In genomic region chr18:12307251-12307736, GRCh38 we compare ENCODE assay signal across 8 cellular contexts. TPM values are rescaled to one million over a fixed set of nuclear protein-coding genes. Genes with fewer than 3 reads are reported as not detected.
DNase-seq lines count a peak whose midpoint lies in the region; FAIRE-seq and TF ChIP-seq lines count a peak whose summit lies in the region.

No MANE protein-coding gene starts in this region.

- intact Hi-C loops in uterus (cut with DNase I; ENCODE audit: low total_unique reads): loop anchor here (5.0 kb wide), 1 partner anchor 35 kb away; no protein-coding TSS in a partner anchor

- no peaks in the 10 kb centered on the region for H3K36me3 ChIP-seq in uterus

- H3K4me3 ChIP-seq in epithelial cell of esophagus (ENCODE audit: low read length) (peak overlapping the region; percentile 45), uterus (peak overlapping the region; percentile 52 to 73)

- no peak for TF ChIP-seq POLR2A in uterus (IDR thresholded peaks at IDR 0.05)
- no peak for TF ChIP-seq POLR2A in GM12892 (IDR thresholded peaks at IDR 0.05; ENCODE audit: low read depth, low read length)

- no peaks in the 10 kb centered on the region for H3K27me3 ChIP-seq in uterus

- peak; percentile 15 for DNase-seq in stimulated activated CD4-positive, alpha-beta T cell treated with anti-CD3 and anti-CD28 coated beads, Interleukin-15, amount 100 ng/mL, for 24 hours
- no peak for DNase-seq in stimulated activated CD4-positive, alpha-beta T cell treated with anti-CD3 and anti-CD28 coated beads, Interleukin-4, amount 100 ng/mL, for 1 hour
- peak; percentile 66 for DNase-seq in RPMI7951 (ENCODE audit: low read depth)
- DNase-seq in epithelial cell of esophagus (ENCODE audit: low read depth): peak; percentile 59
- peak; percentile 61 for DNase-seq in mucosa of gallbladder (ENCODE audit: low spot score)
- DNase-seq in uterus: peak; percentile 76 to 78
- no peak for DNase-seq in D721Med (ENCODE audit: insufficient read length, low spot score)
- no peak for DNase-seq in GM12892 (ENCODE audit: insufficient read length)

- peaks cover 0 to 14% of the 10 kb centered on the region in 2 donors for H3K4me1 ChIP-seq in uterus

- peaks cover 0 to 10% of the 10 kb centered on the region in 2 donors for H3K9me3 ChIP-seq in uterus

- H3K27ac ChIP-seq in uterus: peak overlapping the region; percentile 97 to 99

- FAIRE-seq in D721Med (lab: Jason Lieb, UNC): no peak
- no peak for FAIRE-seq in GM12892 (lab: Jason Lieb, UNC)

- TF ChIP-seq CTCF in epithelial cell of esophagus (IDR thresholded peaks at IDR 0.05; ENCODE audit: insufficient read depth, low read depth, low read length, missing control alignments): peak; percentile 11
- peak in 2 of 4 experiments; percentile 7 to 16 for TF ChIP-seq CTCF in uterus (IDR thresholded peaks at IDR 0.05)
- no peak for TF ChIP-seq CTCF in D721Med (IDR thresholded peaks at IDR 0.05; ENCODE audit: insufficient read depth, missing control alignments)

RNA-seq across cellular contexts. Expression of gene TUBB6, which starts 0.7 kb away (rescaled TPM):
- 522 and 588 TPM in 2 replicates for total RNA-seq in RPMI7951 (2014; rRNA removed; shearing (Covaris generic))
- total RNA-seq in mucosa of gallbladder (57.2 TPM), uterus (100 to 1,000 TPM; 222 to 456 (median 280) TPM)
- polyA plus RNA-seq in GM12892 (2012; ENCODE audit: missing spikeins): 38.8 TPM

RNA-seq across cellular contexts. Expression of gene CIDEA, which starts 53.1 kb away (rescaled TPM):
- total RNA-seq in RPMI7951 (2014; rRNA removed; shearing (Covaris generic)): not detected in 2 replicates
- not detected for total RNA-seq in mucosa of gallbladder
- total RNA-seq in uterus: not detected
- polyA plus RNA-seq in GM12892 (2012; ENCODE audit: missing spikeins): not detected

Comparison
In these comparisons a context has a peak if more than half of its experiments do, and no peak if none do; other contexts are left out.
1. DNase-seq: peak in stimulated activated CD4-positive, alpha-beta T cell treated with anti-CD3 and anti-CD28 coated beads, Interleukin-15, amount 100 ng/mL, for 24 hours (single experiment), RPMI7951 (single experiment), epithelial cell of esophagus (single experiment), mucosa of gallbladder (single experiment) and uterus (2 of 2); none in stimulated activated CD4-positive, alpha-beta T cell treated with anti-CD3 and anti-CD28 coated beads, Interleukin-4, amount 100 ng/mL, for 1 hour (single experiment), D721Med (single experiment) and GM12892 (single experiment).